Comparison of ENCODE assay signal across 8 cellular contexts in the genomic region with DNA sequence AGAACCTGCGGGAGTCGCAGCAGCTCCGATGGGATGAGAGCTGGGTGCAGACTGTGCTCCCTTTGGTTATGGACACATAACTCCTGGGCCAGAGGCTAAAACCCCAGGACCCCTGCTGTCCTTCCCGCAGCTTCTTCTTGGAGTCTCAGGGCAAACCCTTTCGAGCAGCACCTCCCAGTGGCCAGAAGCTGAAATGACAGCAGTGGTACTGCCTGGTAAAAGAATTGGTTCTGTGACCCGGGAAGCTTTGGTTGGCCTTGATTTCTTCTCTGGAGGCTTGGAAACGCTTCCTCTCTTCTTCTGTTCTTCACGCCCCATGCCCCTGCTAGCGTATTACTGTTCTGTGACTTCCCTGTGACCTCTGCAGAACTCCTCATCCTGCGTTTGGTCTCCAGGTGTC. TPM values are rescaled to one million over a fixed set of nuclear protein-coding genes. Genes with fewer than 3 reads are reported as not detected.
DNase-seq lines count a peak whose midpoint lies in the region; ATAC-seq and TF ChIP-seq lines count a peak whose summit lies in the region.
"Not testable (repeated sequence)": the region's sequence is repeated elsewhere in the genome, so short reads cannot be mapped to it uniquely, and the experiment has no call there.

No MANE protein-coding gene starts in this region.

- H3K9me3 ChIP-seq in fibroblast of lung (ENCODE audit: control insufficient read depth, insufficient read depth, low read depth, low read length) = not testable (repeated sequence)

- not testable (repeated sequence) for H4K20me1 ChIP-seq in GM23338 (replicated peaks; ENCODE audit: insufficient read depth); fibroblast of lung (ENCODE audit: control insufficient read depth, extremely low read depth, insufficient read depth, low read length)

- peaks cover 11% of the 10 kb centered on the region for H3K27me3 Mint-ChIP-seq in GM23338 (ENCODE audit: insufficient read depth, low read depth, poor library complexity)
- not testable (repeated sequence) for H3K27me3 Mint-ChIP-seq in activated naive CD8-positive, alpha-beta T cell treated with anti-CD3 and anti-CD28 coated beads, Interleukin-2, amount 10 ng/mL, durations not matched to agents 7 days and 5 days

- H3K9ac ChIP-seq in fibroblast of lung (ENCODE audit: insufficient read depth, low read length) = not testable (repeated sequence)

- not testable (repeated sequence) for H3K27me3 ChIP-seq in GM23338 (ENCODE audit: insufficient read depth); fibroblast of lung (ENCODE audit: control insufficient read depth, insufficient read depth, low read length)

- H3F3A ChIP-seq in GM23338 (replicated peaks; ENCODE audit: low read depth) = not testable (repeated sequence)

- H3K4me3 ChIP-seq in GM23338; fibroblast of lung (replicated peaks in 1 of 4; ENCODE audit: control extremely low read depth in 1 of 4, insufficient read depth in 1 of 4, low read depth in 3 of 4, low read length in 4 of 4): not testable (repeated sequence)

- not testable (repeated sequence) for H3K4me3 Mint-ChIP-seq in GM23338; activated naive CD8-positive, alpha-beta T cell treated with anti-CD3 and anti-CD28 coated beads, Interleukin-2, amount 10 ng/mL, durations not matched to agents 7 days and 5 days

- 0 out of 2 replicates have a peak overlapping the region, but pooled peaks have one; percentile 63 for H3K27ac Mint-ChIP-seq in GM23338
- H3K27ac Mint-ChIP-seq in activated naive CD8-positive, alpha-beta T cell treated with anti-CD3 and anti-CD28 coated beads, Interleukin-2, amount 10 ng/mL, durations not matched to agents 7 days and 5 days = not testable (repeated sequence)

- H2AFZ ChIP-seq in GM23338; fibroblast of lung (ENCODE audit: low read length): not testable (repeated sequence)

- H3K36me3 Mint-ChIP-seq in GM23338 (ENCODE audit: low read depth) = peaks cover 73% of the 10 kb centered on the region
- not testable (repeated sequence) for H3K36me3 Mint-ChIP-seq in activated naive CD8-positive, alpha-beta T cell treated with anti-CD3 and anti-CD28 coated beads, Interleukin-2, amount 10 ng/mL, durations not matched to agents 7 days and 5 days

- H3K4me1 Mint-ChIP-seq in GM23338; activated naive CD8-positive, alpha-beta T cell treated with anti-CD3 and anti-CD28 coated beads, Interleukin-2, amount 10 ng/mL, durations not matched to agents 7 days and 5 days: not testable (repeated sequence)

- H3K79me2 ChIP-seq in GM23338 (replicated peaks; ENCODE audit: insufficient read depth); fibroblast of lung (ENCODE audit: control insufficient read depth, insufficient read depth, low read length): not testable (repeated sequence)

- peak overlapping the region; percentile 78; the same call in 1 of the 2 replicates for H3K27ac ChIP-seq in GM23338 (ENCODE audit: low read depth)
- not testable (repeated sequence) for H3K27ac ChIP-seq in VCaP; fibroblast of lung (ENCODE audit: insufficient read depth, low read length)

- not testable (repeated sequence) for H3K9me3 Mint-ChIP-seq in GM23338; activated naive CD8-positive, alpha-beta T cell treated with anti-CD3 and anti-CD28 coated beads, Interleukin-2, amount 10 ng/mL, durations not matched to agents 7 days and 5 days

- not testable (repeated sequence) for H3K4me2 ChIP-seq in GM23338; fibroblast of lung (ENCODE audit: extremely low read depth, insufficient read depth, low read length)

- POLR2A ChIA-PET in activated naive CD8-positive, alpha-beta T cell treated with anti-CD3 and anti-CD28 coated beads, Interleukin-2, amount 10 ng/mL, durations not matched to agents 7 days and 5 days (lab: Charles Lee) = not testable (repeated sequence)

- not testable (repeated sequence) for H3K9me2 ChIP-seq in GM23338 (ENCODE audit: insufficient read depth)

- not testable (repeated sequence) for DNase-seq in AG09319 (ENCODE audit: extremely low read depth, low read depth)
- DNase-seq in GM23338 (ENCODE audit: low spot score) = peak; percentile 88
- DNase-seq in NCI-H345 (lab: John Stamatoyannopoulos, UW) = peak; percentile 28
- DNase-seq in activated naive CD8-positive, alpha-beta T cell treated with anti-CD3 and anti-CD28 coated beads, Interleukin-2, amount 10 ng/mL, durations not matched to agents 7 days and 5 days = peak; percentile 64
- peak; percentile 37 to 53 for DNase-seq in fibroblast of lung (ENCODE audit: low read depth in 2 of 2)
- DNase-seq in midbrain (lab: John Stamatoyannopoulos, UW) = peak; percentile 11
- peak; percentile 47 to 50 for DNase-seq in stimulated activated CD4-positive, alpha-beta T cell treated with anti-CD3 and anti-CD28 coated beads, Interleukin-4, amount 100 ng/mL, for 48 hours (ENCODE audit: low read depth in 2 of 2)

- H3K36me3 ChIP-seq in GM23338 (ENCODE audit: insufficient read depth); fibroblast of lung (ENCODE audit: control insufficient read depth, insufficient read depth, low read length): not testable (repeated sequence)

- H3K4me1 ChIP-seq in GM23338 (ENCODE audit: insufficient read depth); fibroblast of lung (ENCODE audit: control insufficient read depth, extremely low read depth, insufficient read depth, low read length): not testable (repeated sequence)

- peak; percentile 57 for TF ChIP-seq CTCF in AG09319 (IDR thresholded peaks at IDR 0.05; ENCODE audit: low read depth, low read length)
- peak; percentile 81 for TF ChIP-seq CTCF in GM23338 (conservative IDR thresholded peaks at IDR 0.05; ENCODE audit: low read depth in 2 of 2)
- TF ChIP-seq CTCF in VCaP (conservative IDR thresholded peaks at IDR 0.05) = peak; percentile 69
- peak; percentile 55 to 67 for TF ChIP-seq CTCF in fibroblast of lung (conservative IDR thresholded peaks at IDR 0.05 in 1 of 2, IDR thresholded peaks at IDR 0.05 in 1 of 2; ENCODE audit: low read depth in 1 of 2, low read length in 2 of 2)

- not testable (repeated sequence) for ATAC-seq in GM23338; activated naive CD8-positive, alpha-beta T cell treated with anti-CD3 and anti-CD28 coated beads, Interleukin-2, amount 10 ng/mL, durations not matched to agents 7 days and 5 days (ENCODE audit: low read depth)

RNA-seq across cellular contexts. Expression of gene EEF2KMT, which starts 12.8 kb away (rescaled TPM):
- total RNA-seq in GM23338 (2014; rRNA removed; shearing (Covaris generic)) = 28.7 and 37.1 TPM in 2 replicates
- 19.7 and 24.0 TPM in 2 replicates for polyA plus RNA-seq in GM23338 (2016; fragmentation: Nextera tagmentation; extraction: Ambion mirVana)
- total RNA-seq in activated naive CD8-positive, alpha-beta T cell treated with anti-CD3 and anti-CD28 coated beads, Interleukin-2, amount 10 ng/mL, durations not matched to agents 7 days and 5 days = 10 to 100 TPM; 10.4 to 11.4 TPM
- 7.9 and 8.2 TPM in 2 replicates for total RNA-seq in fibroblast of lung
- 5.4 and 8.9 TPM in 2 replicates for polyA plus RNA-seq in fibroblast of lung
- 9.1 and 17.4 TPM in 2 replicates for polyA plus RNA-seq in fibroblast of lung (2012)
- polyA minus RNA-seq in fibroblast of lung (ENCODE audit: low replicate concordance) = 14.6 and 32.6 TPM in 2 replicates

RNA-seq across cellular contexts. Expression of gene ALG1, which starts 13.2 kb away (rescaled TPM):
- 30.0 and 36.4 TPM in 2 replicates for total RNA-seq in GM23338 (2014; rRNA removed; shearing (Covaris generic))
- 19.2 and 20.2 TPM in 2 replicates for polyA plus RNA-seq in GM23338 (2016; fragmentation: Nextera tagmentation; extraction: Ambion mirVana)
- 10 to 100 TPM; 19.6 to 22.3 TPM for total RNA-seq in activated naive CD8-positive, alpha-beta T cell treated with anti-CD3 and anti-CD28 coated beads, Interleukin-2, amount 10 ng/mL, durations not matched to agents 7 days and 5 days
- total RNA-seq in fibroblast of lung = 24.1 and 29.2 TPM in 2 replicates
- polyA plus RNA-seq in fibroblast of lung = 26.2 and 38.8 TPM in 2 replicates
- polyA plus RNA-seq in fibroblast of lung (2012) = 24.5 and 35.9 TPM in 2 replicates
- polyA minus RNA-seq in fibroblast of lung (ENCODE audit: low replicate concordance) = 64.1 and 81.0 TPM in 2 replicates

RNA-seq across cellular contexts. Expression of gene C16orf89, which starts 19.0 kb away (rescaled TPM):
- 2.8 and 4.2 TPM in 2 replicates for total RNA-seq in GM23338 (2014; rRNA removed; shearing (Covaris generic))
- 4.4 and 6.5 TPM in 2 replicates for polyA plus RNA-seq in GM23338 (2016; fragmentation: Nextera tagmentation; extraction: Ambion mirVana)
- not detected for total RNA-seq in activated naive CD8-positive, alpha-beta T cell treated with anti-CD3 and anti-CD28 coated beads, Interleukin-2, amount 10 ng/mL, durations not matched to agents 7 days and 5 days
- 5.9 and 9.8 TPM in 2 replicates for total RNA-seq in fibroblast of lung
- polyA plus RNA-seq in fibroblast of lung = 0.53 and 1.3 TPM in 2 replicates
- polyA plus RNA-seq in fibroblast of lung (2012) = 0.38 and 0.78 TPM in 2 replicates
- not detected in 2 replicates for polyA minus RNA-seq in fibroblast of lung (ENCODE audit: low replicate concordance)

RNA-seq across cellular contexts. Expression of gene NAGPA, which starts 51.1 kb away (rescaled TPM):
- total RNA-seq in GM23338 (2014; rRNA removed; shearing (Covaris generic)) = 13.1 and 20.7 TPM in 2 replicates
- 6.3 and 7.5 TPM in 2 replicates for polyA plus RNA-seq in GM23338 (2016; fragmentation: Nextera tagmentation; extraction: Ambion mirVana)
- total RNA-seq in activated naive CD8-positive, alpha-beta T cell treated with anti-CD3 and anti-CD28 coated beads, Interleukin-2, amount 10 ng/mL, durations not matched to agents 7 days and 5 days = 10 to 100 TPM; 18.2 to 19.9 TPM
- total RNA-seq in fibroblast of lung = 16.7 and 17.7 TPM in 2 replicates
- 9.7 and 11.4 TPM in 2 replicates for polyA plus RNA-seq in fibroblast of lung
- 11.7 and 14.3 TPM in 2 replicates for polyA plus RNA-seq in fibroblast of lung (2012)
- 7.5 and 13.9 TPM in 2 replicates for polyA minus RNA-seq in fibroblast of lung (ENCODE audit: low replicate concordance)
